ENCODE assay signal across 18 cellular contexts in genomic region chr5:84218546-84218945, GRCh38.
DNase-seq lines count a peak whose midpoint lies in the region; TF ChIP-seq lines count a peak whose summit lies in the region.
"Had no signal": no experiment of that assay in that cellular context is flagged by ENCODE, and none has a peak within 500 bp of the region (broad histone marks: within the 10 kb centered on the region; RNA-seq: fewer than 3 reads in every experiment).

No MANE protein-coding gene starts in this region.

- TF ChIP-seq CTCF in chondrocyte (IDR thresholded peaks at IDR 0.05), result no peak

- no peaks in the 10 kb centered on the region for H3K27me3 Mint-ChIP-seq in chondrocyte (ENCODE audit: low read depth)
- H3K27me3 Mint-ChIP-seq: activated CD4-positive, alpha-beta T cell treated with anti-CD3 and anti-CD28 coated beads, Interleukin-2, amount 10 ng/mL, durations not matched to agents 24 days and 14 days; activated naive CD4-positive, alpha-beta T cell treated with anti-CD3 and anti-CD28 coated beads, Interleukin-2, amount 50 U/mL, for 24 hours had no signal

- DNase-seq in ELF-1 (ENCODE audit: low read depth, low spot score) (peak; percentile 38), MG63 (peak; percentile 17), chondrocyte (ENCODE audit: low spot score) (no peak), trophoblast cell (peak; percentile 40 to 41), cerebellar cortex (ENCODE audit: low spot score) (no peak), DMS79 treated with DMSO at 0.1 percent for 48 hours (lab: John Stamatoyannopoulos, UW) (no peak), NCI-H146 treated with DMSO at 0.1 percent for 48 hours (lab: John Stamatoyannopoulos, UW; ENCODE audit: unreplicated experiment) (no peak), HUDEP-2 (lab: John Stamatoyannopoulos, UW; ENCODE audit: unreplicated experiment in 76 of 76) (no peak)
- DNase-seq: activated CD4-positive, alpha-beta T cell treated with anti-CD3 and anti-CD28 coated beads, Interleukin-2, amount 10 ng/mL, durations not matched to agents 24 days and 14 days; colonic mucosa; foreskin melanocyte; NCI-H1105; NCI-H526 treated with DMSO at 0.1 percent for 48 hours; occipital lobe; uterus had no signal

- peaks cover 6% of the 10 kb centered on the region for H3K36me3 Mint-ChIP-seq in chondrocyte (ENCODE audit: low read depth)
- H3K36me3 Mint-ChIP-seq: activated naive CD4-positive, alpha-beta T cell treated with anti-CD3 and anti-CD28 coated beads, Interleukin-2, amount 50 U/mL, for 24 hours had no signal

- H3K14ac ChIP-seq in trophoblast cell (ENCODE audit: low read length), result no peak overlapping the region

- H3K9me3 Mint-ChIP-seq in chondrocyte (ENCODE audit: low read depth), result peaks cover 4% of the 10 kb centered on the region
- H3K9me3 Mint-ChIP-seq: activated CD4-positive, alpha-beta T cell treated with anti-CD3 and anti-CD28 coated beads, Interleukin-2, amount 10 ng/mL, durations not matched to agents 24 days and 14 days had no signal

- no peak overlapping the region for H2AK5ac ChIP-seq in trophoblast cell (ENCODE audit: low read length)

- H4K8ac ChIP-seq in trophoblast cell (ENCODE audit: low read depth, low read length), result no peak overlapping the region

- H4K91ac ChIP-seq in trophoblast cell (ENCODE audit: low read depth, low read length), result no peak overlapping the region

- no peak overlapping the region for H3K27ac ChIP-seq in trophoblast cell (ENCODE audit: low read depth, low read length)
- H3K27ac ChIP-seq: colonic mucosa, KMS-11, right atrium auricular region, uterus had no signal

- no peak overlapping the region for H2BK120ac ChIP-seq in trophoblast cell (ENCODE audit: insufficient read depth, low read length, poor library complexity)

- H3K27ac Mint-ChIP-seq in chondrocyte (ENCODE audit: unreplicated experiment), result peak overlapping the region; percentile 38
- H3K27ac Mint-ChIP-seq: activated CD4-positive, alpha-beta T cell treated with anti-CD3 and anti-CD28 coated beads, Interleukin-2, amount 10 ng/mL, durations not matched to agents 24 days and 14 days; activated naive CD4-positive, alpha-beta T cell treated with anti-CD3 and anti-CD28 coated beads, Interleukin-2, amount 50 U/mL, for 24 hours had no signal

- no peak overlapping the region for H3K4me3 ChIP-seq in MG63
- H3K4me3 ChIP-seq in trophoblast cell (ENCODE audit: low read depth, low read length), result no peak overlapping the region
- H3K4me3 ChIP-seq: colonic mucosa, right atrium auricular region, uterus had no signal

- H3K4me3 Mint-ChIP-seq in chondrocyte (ENCODE audit: unreplicated experiment), result no peak overlapping the region
- H3K4me3 Mint-ChIP-seq: activated CD4-positive, alpha-beta T cell treated with anti-CD3 and anti-CD28 coated beads, Interleukin-2, amount 10 ng/mL, durations not matched to agents 24 days and 14 days; activated naive CD4-positive, alpha-beta T cell treated with anti-CD3 and anti-CD28 coated beads, Interleukin-2, amount 50 U/mL, for 24 hours had no signal

- no peak overlapping the region for H3K4me2 ChIP-seq in trophoblast cell (ENCODE audit: low read length)
- H3K4me2 ChIP-seq: KMS-11 had no signal

- H3K4me1 Mint-ChIP-seq in chondrocyte (ENCODE audit: low read depth), result peaks cover 33% of the 10 kb centered on the region
- H3K4me1 Mint-ChIP-seq: activated CD4-positive, alpha-beta T cell treated with anti-CD3 and anti-CD28 coated beads, Interleukin-2, amount 10 ng/mL, durations not matched to agents 24 days and 14 days; activated naive CD4-positive, alpha-beta T cell treated with anti-CD3 and anti-CD28 coated beads, Interleukin-2, amount 50 U/mL, for 24 hours had no signal

- peaks cover 0 to 5% of the 10 kb centered on the region in 2 experiments for H3K4me1 ChIP-seq in trophoblast cell (ENCODE audit: control insufficient read depth in 1 of 2, insufficient read depth in 2 of 2, low read length in 2 of 2)
- H3K4me1 ChIP-seq: colonic mucosa, right atrium auricular region, uterus had no signal

- WGBS in trophoblast cell (ENCODE audit: extremely low coverage, insufficient coverage, insufficient read length), result no CpG with 5 or more reads among the region's 5 CpGs

- H2BK5ac ChIP-seq in trophoblast cell (ENCODE audit: low read depth, low read length, poor library complexity), result no peak overlapping the region

- H2BK12ac ChIP-seq in trophoblast cell (ENCODE audit: low read length), result no peak overlapping the region

- H3K9ac ChIP-seq in trophoblast cell (ENCODE audit: low read length), result no peak overlapping the region
- H3K9ac ChIP-seq: KMS-11 had no signal

- H3K9me3 ChIP-seq in MG63, result no peaks in the 10 kb centered on the region
- H3K9me3 ChIP-seq in trophoblast cell (ENCODE audit: insufficient read depth, low read depth, low read length), result peaks cover 3% of the 10 kb centered on the region
- H3K9me3 ChIP-seq: colonic mucosa, right atrium auricular region, uterus had no signal

- no peak overlapping the region for H4K12ac ChIP-seq in trophoblast cell (ENCODE audit: low read depth, low read length)

- no peaks in the 10 kb centered on the region for H3K27me3 ChIP-seq in MG63
- H3K27me3 ChIP-seq in trophoblast cell (ENCODE audit: insufficient read depth, low read length), result no peaks in the 10 kb centered on the region
- H3K27me3 ChIP-seq: colonic mucosa, right atrium auricular region, uterus had no signal

- H3K23ac ChIP-seq in trophoblast cell (ENCODE audit: low read length), result no peak overlapping the region

- no peak overlapping the region for H3K4ac ChIP-seq in trophoblast cell (ENCODE audit: low read depth, low read length)

- H3K79me2 ChIP-seq in trophoblast cell (ENCODE audit: control insufficient read depth, insufficient read depth, low read length, poor library complexity), result no peaks in the 10 kb centered on the region

- H3K36me3 ChIP-seq in MG63, result no peaks in the 10 kb centered on the region
- H3K36me3 ChIP-seq in trophoblast cell (ENCODE audit: control insufficient read depth in 1 of 2, insufficient read depth in 2 of 2, low read length in 2 of 2), result no peaks in the 10 kb centered on the region
- H3K36me3 ChIP-seq: colonic mucosa, right atrium auricular region, uterus had no signal

- no peak overlapping the region for H3K18ac ChIP-seq in trophoblast cell (ENCODE audit: low read length)

- H3K79me1 ChIP-seq in trophoblast cell (ENCODE audit: low read length), result no peaks in the 10 kb centered on the region

- no peak overlapping the region for H2AFZ ChIP-seq in trophoblast cell (ENCODE audit: insufficient read depth, low read length, poor library complexity)

Comparison
In these comparisons a context has a peak if more than half of its experiments do, and no peak if none do; other contexts are left out.
1. DNase-seq: peak in ELF-1 (single experiment), MG63 (single experiment) and trophoblast cell (2 of 2); none in chondrocyte (single experiment), cerebellar cortex (single experiment), DMS79 treated with DMSO at 0.1 percent for 48 hours (single experiment), NCI-H146 treated with DMSO at 0.1 percent for 48 hours (single experiment) and HUDEP-2 (0 of 76).